ENCODE assay signal across 18 cellular contexts in genomic region chr16:23227529-23227928, GRCh38. TPM values are rescaled to one million over a fixed set of nuclear protein-coding genes. Genes with fewer than 3 reads are reported as not detected.
DNase-seq lines count a peak whose midpoint lies in the region; ATAC-seq and TF ChIP-seq lines count a peak whose summit lies in the region.
"Had no signal": no experiment of that assay in that cellular context is flagged by ENCODE, and none has a peak within 500 bp of the region (broad histone marks: within the 10 kb centered on the region; RNA-seq: fewer than 3 reads in every experiment).

No MANE protein-coding gene starts in this region.

- H3K4me1 ChIP-seq in BE2C (no peaks in the 10 kb centered on the region), GM23338 (ENCODE audit: insufficient read depth) (peaks cover 8% of the 10 kb centered on the region; the same call in 1 of the 2 replicates)
- H3K4me1 ChIP-seq: BLaER1, Peyer's patch had no signal

- ATAC-seq in GM23338 (no peak), WTC11 (no peak), HG03571 (IDR thresholded peaks at IDR 0.05; ENCODE audit: unreplicated experiment) (no peak)
- ATAC-seq: CD8-positive, alpha-beta T cell had no signal

- H3F3A ChIP-seq in GM23338 (replicated peaks; ENCODE audit: low read depth) = no peaks in the 10 kb centered on the region

- TF ChIP-seq CTCF in BE2C (IDR thresholded peaks at IDR 0.05; ENCODE audit: low read depth, low read length) (no peak), GM23338 (conservative IDR thresholded peaks at IDR 0.05; ENCODE audit: low read depth in 2 of 2) (no peak), WTC11 (IDR thresholded peaks at IDR 0.05) (no peak)

- no peak overlapping the region for H3K27ac ChIP-seq in GM23338 (ENCODE audit: low read depth)
- H3K27ac ChIP-seq: BLaER1, Peyer's patch had no signal

- no peaks in the 10 kb centered on the region for H3K9me3 Mint-ChIP-seq in GM23338
- peaks cover 9% of the 10 kb centered on the region for H3K9me3 Mint-ChIP-seq in WTC11
- H3K9me3 Mint-ChIP-seq: CD8-positive, alpha-beta T cell had no signal

- no peak overlapping the region for H3K4me3 ChIP-seq in BE2C (ENCODE audit: low read depth, low read length)
- H3K4me3 ChIP-seq in GM23338 = no peak overlapping the region
- H3K4me3 ChIP-seq: BLaER1, Peyer's patch had no signal

- H3K79me2 ChIP-seq in GM23338 (replicated peaks; ENCODE audit: insufficient read depth) = no peaks in the 10 kb centered on the region

- H3K27me3 Mint-ChIP-seq in GM23338 (ENCODE audit: insufficient read depth, low read depth, poor library complexity) (no peaks in the 10 kb centered on the region), WTC11 (ENCODE audit: low read depth) (peaks cover 3% of the 10 kb centered on the region; the same call in 1 of the 2 replicates)

- POLR2A ChIA-PET in WTC11 (lab: Charles Lee) = no interaction called here

- H3K4me2 ChIP-seq in GM23338 = no peak overlapping the region
- H3K4me2 ChIP-seq: BLaER1 had no signal

- H3K9me2 ChIP-seq in GM23338 (ENCODE audit: insufficient read depth) = peaks cover 16% of the 10 kb centered on the region

- DNase-seq in BE2C (peak; percentile 20), GM23338 (ENCODE audit: low spot score) (no peak), NAMALWA (ENCODE audit: low spot score) (peak; percentile 74), WTC11 (ENCODE audit: low spot score) (no peak), HUDEP-2 (lab: John Stamatoyannopoulos, UW; ENCODE audit: unreplicated experiment in 76 of 76) (no peak)
- DNase-seq in activated CD4-positive, alpha-beta T cell treated with anti-CD3 and anti-CD28 coated beads for 48 hours = no peak
- DNase-seq: CD8-positive, alpha-beta T cell; DND-41; GDM1; H9; NCI-H1417; NCI-H1930; NCI-H446; NCI-H748 treated with DMSO at 0.1 percent for 48 hours; Peyer's patch; SHP77 treated with DMSO at 0.1 percent for 48 hours had no signal

- H4K20me1 ChIP-seq in GM23338 (replicated peaks; ENCODE audit: insufficient read depth) = no peaks in the 10 kb centered on the region
- H4K20me1 ChIP-seq: BLaER1 had no signal

- H3K4me1 Mint-ChIP-seq in GM23338 (peaks cover 10% of the 10 kb centered on the region; the same call in 2 of the 3 replicates), WTC11 (peaks cover 11% of the 10 kb centered on the region)

- H3K36me3 ChIP-seq in BE2C (no peaks in the 10 kb centered on the region), GM23338 (ENCODE audit: insufficient read depth) (no peaks in the 10 kb centered on the region)
- H3K36me3 ChIP-seq: BLaER1, Peyer's patch had no signal

- CTCF ChIA-PET in WTC11 (lab: Charles Lee) = no interaction called here

- H3K27ac Mint-ChIP-seq in GM23338 (no peak overlapping the region), WTC11 (no peak overlapping the region)
- H3K27ac Mint-ChIP-seq: CD8-positive, alpha-beta T cell; H9 had no signal

- H3K9me3 ChIP-seq in BE2C = no peaks in the 10 kb centered on the region
- H3K9me3 ChIP-seq: BLaER1, Peyer's patch had no signal

- H3K27me3 ChIP-seq in BE2C (no peaks in the 10 kb centered on the region), GM23338 (ENCODE audit: insufficient read depth) (no peaks in the 10 kb centered on the region)
- H3K27me3 ChIP-seq: BLaER1, Peyer's patch had no signal

- H3K4me3 Mint-ChIP-seq in GM23338 (no peak overlapping the region), WTC11 (no peak overlapping the region)
- H3K4me3 Mint-ChIP-seq: CD8-positive, alpha-beta T cell; H9 had no signal

- H3K36me3 Mint-ChIP-seq in GM23338 (ENCODE audit: low read depth) = no peaks in the 10 kb centered on the region
- H3K36me3 Mint-ChIP-seq in WTC11 = no peaks in the 10 kb centered on the region
- H3K36me3 Mint-ChIP-seq: CD8-positive, alpha-beta T cell had no signal

- H2AFZ ChIP-seq in GM23338 = 0 out of 2 replicates have a peak overlapping the region, but pooled peaks have one; percentile 38

TF ChIP-seq in GM23338, 12 proteins besides CTCF, POLR2A, EP300 and RAD21 (continues in another document):
- TF ChIP-seq EZH2 (IDR thresholded peaks at IDR 0.05; ENCODE audit: low read depth, unreplicated experiment) = no peak
- no peak for TF ChIP-seq ZNF331 (CRISPR knock-in tag; IDR thresholded peaks at IDR 0.05; ENCODE audit: low read depth)

TF ChIP-seq in WTC11, 78 proteins besides CTCF, POLR2A, EP300 and RAD21:
- TF ChIP-seq GRHL2 (CRISPR knock-in tag; IDR thresholded peaks at IDR 0.05; ENCODE audit: insufficient replicate concordance, severe bottlenecking) (no peak), USF1 (CRISPR knock-in tag; IDR thresholded peaks at IDR 0.05) (peak; percentile 65; the same call in 1 of the 2 replicates), NFYB (CRISPR knock-in tag; conservative IDR thresholded peaks at IDR 0.05; ENCODE audit: low read depth) (peak; percentile 56), FOXJ3 (CRISPR knock-in tag; IDR thresholded peaks at IDR 0.05; ENCODE audit: borderline replicate concordance) (no peak)
- TF ChIP-seq, protein P1, sequence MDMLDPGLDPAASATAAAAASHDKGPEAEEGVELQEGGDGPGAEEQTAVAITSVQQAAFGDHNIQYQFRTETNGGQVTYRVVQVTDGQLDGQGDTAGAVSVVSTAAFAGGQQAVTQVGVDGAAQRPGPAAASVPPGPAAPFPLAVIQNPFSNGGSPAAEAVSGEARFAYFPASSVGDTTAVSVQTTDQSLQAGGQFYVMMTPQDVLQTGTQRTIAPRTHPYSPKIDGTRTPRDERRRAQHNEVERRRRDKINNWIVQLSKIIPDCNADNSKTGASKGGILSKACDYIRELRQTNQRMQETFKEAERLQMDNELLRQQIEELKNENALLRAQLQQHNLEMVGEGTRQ (CRISPR knock-in tag; IDR thresholded peaks at IDR 0.05) = peak; percentile 77

RNA-seq across cellular contexts. Expression of gene SCNN1G, which starts 45.0 kb away (rescaled TPM):
- not detected for polyA plus RNA-seq in BE2C (2012; ENCODE audit: insufficient read depth, insufficient read length, low read depth)
- 1.1 and 1.2 TPM in 2 replicates for total RNA-seq in GM23338 (2014; rRNA removed; shearing (Covaris generic))
- polyA plus RNA-seq in GM23338 (2016; fragmentation: Nextera tagmentation; extraction: Ambion mirVana) = 0.97 and 1.1 TPM in 2 replicates
- total RNA-seq in WTC11 (2021) = 0.78 to 1.3 TPM (median 0.80 TPM) in 3 replicates
- total RNA-seq: CD8-positive, alpha-beta T cell had no signal

Comparison
In these comparisons a context has a peak if more than half of its experiments do, and no peak if none do; other contexts are left out.
1. DNase-seq: peak in BE2C (single experiment) and NAMALWA (single experiment); none in GM23338 (single experiment), WTC11 (single experiment), HUDEP-2 (0 of 76) and activated CD4-positive, alpha-beta T cell treated with anti-CD3 and anti-CD28 coated beads for 48 hours (single experiment).